1 cellular context compared by ENCODE assay signal in genomic region chr2:197078535-197078934, GRCh38.
TF ChIP-seq lines count a peak whose summit lies in the region.

No MANE protein-coding gene starts in this region.

TF ChIP-seq in IMR-90, 13 proteins besides CTCF, POLR2A, EP300 and RAD21 (continued from another document):
- TF ChIP-seq ELK1 (IDR thresholded peaks at IDR 0.05; ENCODE audit: borderline replicate concordance, low read depth, low read length) (no peak), FOS (IDR thresholded peaks at IDR 0.05; ENCODE audit: low read depth, low read length) (no peak), CHD1 (IDR thresholded peaks at IDR 0.05; ENCODE audit: low read depth, low read length) (no peak)
